8 cellular contexts compared by ENCODE assay signal in the genomic region with DNA sequence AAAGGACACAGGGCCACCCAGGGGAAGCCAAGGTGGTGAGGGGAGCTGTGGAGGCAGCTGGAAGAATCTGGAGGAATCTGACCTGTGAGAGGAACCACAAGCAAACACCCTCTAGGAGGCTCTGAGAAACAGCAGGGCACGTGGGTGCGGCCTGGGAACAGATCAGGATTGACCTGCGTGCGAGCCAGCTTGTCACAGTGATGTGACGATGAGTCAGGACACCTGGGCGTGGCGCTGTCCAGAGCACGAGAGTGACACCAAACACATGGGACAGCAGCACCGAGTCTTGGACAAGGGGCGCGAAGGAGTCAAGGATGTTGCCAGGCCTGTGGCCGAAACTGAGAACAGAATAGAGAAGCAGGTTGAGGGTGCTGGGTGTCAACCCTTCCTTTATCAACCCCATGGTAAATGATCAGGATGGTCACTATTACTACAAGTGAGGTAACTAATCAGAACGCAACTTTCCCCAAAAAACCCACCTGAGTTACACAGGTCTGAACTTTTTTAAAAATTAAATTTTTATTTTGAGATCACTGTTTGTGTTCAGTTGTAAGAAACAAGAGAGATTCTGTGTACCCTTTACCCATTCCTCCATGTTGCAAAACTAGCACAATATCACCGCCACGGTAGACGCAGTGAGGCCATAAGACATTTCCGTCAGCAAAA. TPM values are rescaled to one million over a fixed set of nuclear protein-coding genes. Genes with fewer than 3 reads are reported as not detected.
DNase-seq lines count a peak whose midpoint lies in the region; ATAC-seq and TF ChIP-seq lines count a peak whose summit lies in the region.

No MANE protein-coding gene starts in this region.

- H3K36me3 ChIP-seq in colonic mucosa (no peaks in the 10 kb centered on the region), lower lobe of right lung (peaks cover 5% of the 10 kb centered on the region)

- H3K4me1 ChIP-seq in colonic mucosa: peaks cover 18% of the 10 kb centered on the region
- H3K4me1 ChIP-seq in lower lobe of right lung: peaks cover 41% of the 10 kb centered on the region

- H3K27me3 ChIP-seq in colonic mucosa (no peaks in the 10 kb centered on the region), lower lobe of right lung (ENCODE audit: low read depth) (no peaks in the 10 kb centered on the region)

- H3K27ac ChIP-seq in colonic mucosa (peak overlapping the region; percentile 92), lower lobe of right lung (peak overlapping the region; percentile 98)

- DNase-seq in COLO668 (lab: John Stamatoyannopoulos, UW; ENCODE audit: unreplicated experiment) (peak; percentile 90), GM19238 (ENCODE audit: insufficient read length, low spot score) (peak; percentile 82), RPMI7951 (ENCODE audit: low read depth) (peak; percentile 69), colonic mucosa (peak; percentile 90), lower lobe of right lung (peak; percentile 93), superior temporal gyrus (ENCODE audit: extremely low spot score) (peak; percentile 25), NCI-H226 (no peak)

- H3K9ac ChIP-seq in colonic mucosa (ENCODE audit: low read depth in 2 of 2, low read length in 2 of 2): peak overlapping the region; percentile 70 to 78

- TF ChIP-seq CTCF in colonic mucosa (IDR thresholded peaks at IDR 0.05) (no peak), lower lobe of right lung (IDR thresholded peaks at IDR 0.05) (no peak)

- H3K9me3 ChIP-seq in colonic mucosa (no peaks in the 10 kb centered on the region), lower lobe of right lung (no peaks in the 10 kb centered on the region)

- peak overlapping the region; percentile 59 for H3K4me3 ChIP-seq in colonic mucosa
- peak overlapping the region; percentile 70 for H3K4me3 ChIP-seq in lower lobe of right lung

- ATAC-seq in HG03159 (IDR thresholded peaks at IDR 0.05; ENCODE audit: unreplicated experiment) (peak; percentile 49), lower lobe of right lung (peak; percentile 42 to 78)

- intact Hi-C loops in colonic mucosa (cut with DNase I) (no loop called here), lower lobe of right lung (cut with DNase I) (no loop called here)

RNA-seq across cellular contexts. Expression of a gene that starts 0.6 kb away (rescaled TPM):
- total RNA-seq in RPMI7951 (2014; rRNA removed; shearing (Covaris generic)): 8.5 and 9.3 TPM in 2 replicates
- 1 to 10 TPM; 6.0 to 7.5 TPM for total RNA-seq in colonic mucosa
- 7.4 TPM for total RNA-seq in lower lobe of right lung

RNA-seq across cellular contexts. Expression of a gene that starts 25.3 kb away (rescaled TPM):
- 3.3 and 3.8 TPM in 2 replicates for total RNA-seq in RPMI7951 (2014; rRNA removed; shearing (Covaris generic))
- total RNA-seq in colonic mucosa (10 to 100 TPM in 1 of 2 donors, 1 to 10 TPM in 1; 6.6 to 37.2 TPM), lower lobe of right lung (148 TPM)

RNA-seq across cellular contexts. Expression of a gene that starts 54.7 kb away (rescaled TPM):
- total RNA-seq in RPMI7951 (2014; rRNA removed; shearing (Covaris generic)): 0.29 and 0.84 TPM in 2 replicates
- total RNA-seq in colonic mucosa: under 1 TPM; 0.16 to 0.20 TPM
- total RNA-seq in lower lobe of right lung: 0.18 TPM
